14 cellular contexts compared by ENCODE assay signal in genomic region chr1:34547043-34547674, GRCh38.
DNase-seq lines count a peak whose midpoint lies in the region; ATAC-seq and TF ChIP-seq lines count a peak whose summit lies in the region.
"Had no signal": no experiment of that assay in that cellular context is flagged by ENCODE, and none has a peak within 500 bp of the region (broad histone marks: within the 10 kb centered on the region; RNA-seq: fewer than 3 reads in every experiment).

No MANE protein-coding gene starts in this region.

- no peaks in the 10 kb centered on the region for H3K36me3 Mint-ChIP-seq in GM23338 (ENCODE audit: low read depth)

- no peaks in the 10 kb centered on the region for H3K9me3 ChIP-seq in PC-9 (ENCODE audit: insufficient read depth, low read depth)
- H3K9me3 ChIP-seq in iPS DF 6.9 (ENCODE audit: control insufficient read depth, insufficient read depth, low read length) = no peaks in the 10 kb centered on the region

- H3K27me3 ChIP-seq in GM23338 (ENCODE audit: insufficient read depth) (no peaks in the 10 kb centered on the region), PC-9 (ENCODE audit: insufficient read depth, low read depth) (peaks cover 6% of the 10 kb centered on the region; the same call in 1 of the 2 replicates), iPS DF 6.9 (ENCODE audit: control insufficient read depth, insufficient read depth, low read length) (no peaks in the 10 kb centered on the region)

- no peaks in the 10 kb centered on the region for H3K27me3 Mint-ChIP-seq in GM23338 (ENCODE audit: insufficient read depth, low read depth, poor library complexity)

- H3K4me2 ChIP-seq in GM23338 = no peak overlapping the region
- H3K4me2 ChIP-seq in PC-9 = no peak overlapping the region

- peak; percentile 98 for ATAC-seq in GM23338
- no peak for ATAC-seq in Right ventricle myocardium inferior
- ATAC-seq in GM18907 (IDR thresholded peaks at IDR 0.05; ENCODE audit: unreplicated experiment) = no peak

- POLR2A ChIA-PET in PC-9 (lab: Charles Lee; ENCODE audit: unreplicated experiment) = no interaction called here

- H3K79me2 ChIP-seq in GM23338 (replicated peaks; ENCODE audit: insufficient read depth) (no peaks in the 10 kb centered on the region), PC-9 (ENCODE audit: low read depth) (no peaks in the 10 kb centered on the region)

- H4K20me1 ChIP-seq in GM23338 (replicated peaks; ENCODE audit: insufficient read depth) = no peaks in the 10 kb centered on the region
- no peaks in the 10 kb centered on the region; the same call in 1 of the 2 replicates for H4K20me1 ChIP-seq in PC-9 (ENCODE audit: insufficient read depth)

- no peak overlapping the region for H3K4me3 ChIP-seq in AG10803 (ENCODE audit: low read length)
- H3K4me3 ChIP-seq in GM23338 = no peak overlapping the region
- H3K4me3 ChIP-seq in PC-9 = no peak overlapping the region
- H3K4me3 ChIP-seq in iPS DF 6.9 (ENCODE audit: low read length) = no peak overlapping the region
- H3K4me3 ChIP-seq: stomach had no signal

- H3K27ac Mint-ChIP-seq in GM23338 = no peak overlapping the region
- H3K27ac Mint-ChIP-seq: CD4-positive, alpha-beta T cell had no signal

- TF ChIP-seq CTCF in AG10803 (conservative IDR thresholded peaks at IDR 0.05; ENCODE audit: low read length) (peak; percentile 45), GM23338 (conservative IDR thresholded peaks at IDR 0.05; ENCODE audit: low read depth in 2 of 2) (peak; percentile 65 to 68), PC-9 (conservative IDR thresholded peaks at IDR 0.05) (peak; percentile 37; the same call in 1 of the 2 replicates)

- intact Hi-C loops in PC-9 (cut with micrococcal nuclease; ENCODE audit: unreplicated experiment) = no loop called here
- intact Hi-C loops in Right ventricle myocardium inferior (cut with DNase I) = no loop called here

- peaks cover 5% of the 10 kb centered on the region for H3K4me1 Mint-ChIP-seq in GM23338

- WGBS in iPS DF 6.9 (ENCODE audit: insufficient coverage, insufficient read length) = no CpG with 5 or more reads among the region's 3 CpGs

- no peaks in the 10 kb centered on the region for H3K36me3 ChIP-seq in GM23338 (ENCODE audit: insufficient read depth)
- no peaks in the 10 kb centered on the region for H3K36me3 ChIP-seq in PC-9 (ENCODE audit: low read depth)
- H3K36me3 ChIP-seq in iPS DF 6.9 (ENCODE audit: control insufficient read depth, insufficient read depth, low read length) = no peaks in the 10 kb centered on the region
- H3K36me3 ChIP-seq: stomach had no signal

- DNase-seq in AG10803 (ENCODE audit: low read depth) (peak; percentile 39), GM23338 (ENCODE audit: low spot score) (peak; percentile 86), PC-9 (no peak), iPS DF 6.9 (ENCODE audit: low read depth, low spot score) (peak; percentile 70), nucleus accumbens (lab: John Stamatoyannopoulos, UW) (no peak), LoVo (ENCODE audit: low spot score) (no peak), Right ventricle myocardium inferior (ENCODE audit: missing footprints) (no peak)
- DNase-seq: activated CD8-positive, alpha-beta memory T cell treated with anti-CD3 and anti-CD28 coated beads, Interleukin-2, amount 50 U/mL, for 4 hours; CD4-positive, alpha-beta T cell; effector CD8-positive, alpha-beta T cell; NCI-H524; stomach; T1000 had no signal

- CTCF ChIA-PET in PC-9 (lab: Charles Lee) = no interaction called here

- no TSS peak for BruUV-seq in PC-9 (replicated peaks; lab: Mats Ljungman, UMichigan)

- H3K4me3 Mint-ChIP-seq in GM23338 = no peak overlapping the region
- H3K4me3 Mint-ChIP-seq: CD4-positive, alpha-beta T cell had no signal

- H3K4me1 ChIP-seq in GM23338 (ENCODE audit: insufficient read depth) (no peaks in the 10 kb centered on the region), PC-9 (replicated peaks; ENCODE audit: insufficient read depth) (no peaks in the 10 kb centered on the region), iPS DF 6.9 (ENCODE audit: control insufficient read depth, insufficient read depth, low read length) (no peaks in the 10 kb centered on the region)
- H3K4me1 ChIP-seq: stomach had no signal

- peak overlapping the region; percentile 36; the same call in 1 of the 2 replicates for H2AFZ ChIP-seq in GM23338
- H2AFZ ChIP-seq in PC-9 = no peak overlapping the region

- no peak overlapping the region for H3K27ac ChIP-seq in GM23338 (ENCODE audit: low read depth)
- H3K27ac ChIP-seq in PC-9 = no peak overlapping the region
- H3K27ac ChIP-seq in iPS DF 6.9 (ENCODE audit: low read length) = no peak overlapping the region
- H3K27ac ChIP-seq: stomach had no signal

- H3F3A ChIP-seq in GM23338 (replicated peaks; ENCODE audit: low read depth) (no peaks in the 10 kb centered on the region), PC-9 (ENCODE audit: insufficient read depth, low read depth) (no peaks in the 10 kb centered on the region)

- H3K9me2 ChIP-seq in GM23338 (ENCODE audit: insufficient read depth) (peaks cover 6% of the 10 kb centered on the region; the same call in 1 of the 2 replicates), PC-9 (ENCODE audit: insufficient read depth) (no peaks in the 10 kb centered on the region)

- H3K9me3 Mint-ChIP-seq in GM23338 = no peaks in the 10 kb centered on the region; the same call in 2 of the 3 replicates

TF ChIP-seq in GM23338, 12 proteins besides CTCF, POLR2A, EP300 and RAD21:
- TF ChIP-seq CREB1 (CRISPR knock-in tag; IDR thresholded peaks at IDR 0.05; ENCODE audit: low read depth) (no peak), STAT1 (IDR thresholded peaks at IDR 0.05; ENCODE audit: unreplicated experiment) (no peak), REST (IDR thresholded peaks at IDR 0.05; ENCODE audit: unreplicated experiment) (no peak), JUNB (IDR thresholded peaks at IDR 0.05; ENCODE audit: unreplicated experiment) (no peak), NANOG (IDR thresholded peaks at IDR 0.05; ENCODE audit: borderline replicate concordance) (no peak)

Comparison
In these comparisons a context has a peak if more than half of its experiments do, and no peak if none do; other contexts are left out.
1. DNase-seq: peak in AG10803 (single experiment), GM23338 (single experiment) and iPS DF 6.9 (single experiment); none in PC-9 (0 of 2), nucleus accumbens (0 of 56), LoVo (single experiment) and Right ventricle myocardium inferior (single experiment).
2. Peak in every context shown above with its lines, with median percentiles within 50 percentile points of each other: CTCF ChIP-seq.